ENCODE assay signal across 22 cellular contexts in the genomic region with DNA sequence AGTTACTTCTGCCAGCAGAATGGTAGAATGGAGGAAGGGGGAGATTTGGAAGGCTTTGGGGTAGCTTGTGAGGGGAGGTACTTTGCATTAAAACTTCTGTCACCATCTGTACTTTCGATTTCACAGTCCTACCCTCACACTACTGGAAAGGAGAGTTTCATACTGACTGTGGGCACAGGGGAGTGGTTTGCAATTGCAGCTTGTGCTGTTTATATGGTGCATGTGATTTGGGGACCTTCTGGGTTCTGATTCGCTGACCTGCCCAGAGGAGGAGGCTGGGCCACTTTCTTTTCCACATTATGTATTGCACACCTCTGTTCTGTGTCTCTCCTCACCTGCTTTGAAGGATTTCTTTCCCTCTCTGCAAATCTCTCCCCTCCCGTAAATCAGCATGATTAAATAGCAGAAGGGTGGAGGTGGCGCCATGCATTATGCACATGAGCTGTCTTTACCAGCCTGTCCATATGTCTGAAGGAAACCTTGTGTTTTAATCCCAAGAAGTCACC.
"Had no signal": no experiment of that assay in that cellular context is flagged by ENCODE, and none has a peak within 500 bp of the region (broad histone marks: within the 10 kb centered on the region; RNA-seq: fewer than 3 reads in every experiment).

No MANE protein-coding gene starts in this region.

- DNase-seq: colonic mucosa; dermis blood vessel endothelial cell; esophagus squamous epithelium; foreskin fibroblast; glutamatergic neuron; kidney; left colon; mesendoderm; naive thymus-derived CD4-positive, alpha-beta T cell; psoas muscle; retina; right lobe of liver; spleen; stimulated activated CD4-positive, alpha-beta T cell treated with anti-CD3 and anti-CD28 coated beads, Interleukin-2, amount 100 ng/mL, for 24 hours; stimulated activated CD4-positive, alpha-beta T cell treated with anti-CD3 and anti-CD28 coated beads, Interleukin-4, amount 100 ng/mL, for 4 hours; stimulated activated naive B cell treated with anti-CD40 and anti-IgM and Interleukin-4, amounts not matched to agents 10 μg/mL and 1 μg/mL and 100 μg/mL, for 72 hours; stimulated activated naive CD8-positive, alpha-beta T cell treated with anti-CD3 and anti-CD28 coated beads, Interleukin-15, amount 100 ng/mL, for 72 hours; testis; transverse colon had no signal

- H3K27me3 ChIP-seq: colonic mucosa, esophagus squamous epithelium, neutrophil, spleen, testis, transverse colon had no signal

- H3K79me2 ChIP-seq: hepatocyte had no signal

- H3K4me1 ChIP-seq: colonic mucosa, esophagus squamous epithelium, gastroesophageal sphincter, right lobe of liver, spleen, testis, transverse colon had no signal

- H3K4me3 ChIP-seq: colonic mucosa, esophagus squamous epithelium, gastroesophageal sphincter, hepatocyte, psoas muscle, right lobe of liver, spleen, testis, transverse colon had no signal

- H3K9me3 ChIP-seq: colonic mucosa, esophagus squamous epithelium, gastroesophageal sphincter, neutrophil, psoas muscle, right lobe of liver, testis, transverse colon had no signal

- H3K36me3 ChIP-seq: colonic mucosa, esophagus squamous epithelium, gastroesophageal sphincter, neutrophil, right lobe of liver, spleen, transverse colon had no signal

- H3K4me2 ChIP-seq: hepatocyte had no signal

- H2AFZ ChIP-seq: hepatocyte had no signal

- FAIRE-seq: kidney had no signal

- H3K27ac ChIP-seq: colonic mucosa, esophagus squamous epithelium, gastroesophageal sphincter, hepatocyte, neutrophil, psoas muscle, right lobe of liver, spleen, testis, transverse colon had no signal
